23 cellular contexts compared by ENCODE assay signal in genomic region chr1:77876884-77877283, GRCh38. TPM values are rescaled to one million over a fixed set of nuclear protein-coding genes. Genes with fewer than 3 reads are reported as not detected.
DNase-seq lines count a peak whose midpoint lies in the region; ATAC-seq, FAIRE-seq and TF ChIP-seq lines count a peak whose summit lies in the region.
"Had no signal": no experiment of that assay in that cellular context is flagged by ENCODE, and none has a peak within 500 bp of the region (broad histone marks: within the 10 kb centered on the region; RNA-seq: fewer than 3 reads in every experiment).

No MANE protein-coding gene starts in this region.

- H3K36me3 ChIP-seq in K562 (ENCODE audit: control insufficient read depth, insufficient read depth, low read length): no peaks in the 10 kb centered on the region
- no peaks in the 10 kb centered on the region for H3K36me3 ChIP-seq in small intestine (ENCODE audit: control insufficient read depth in 2 of 2, insufficient read depth in 2 of 2, low read length in 2 of 2)
- H3K36me3 ChIP-seq: adrenal gland had no signal

- DNase-seq in EL (peak; percentile 63), NCI-H226 (peak; percentile 18), K562 (ENCODE audit: extremely low read depth in 1 of 4, low spot score in 3 of 4) (no peak), foreskin keratinocyte (peak in 1 of 2 donors; percentile 20), small intestine (no peak), substantia nigra (lab: John Stamatoyannopoulos, UW) (no peak), G401 (ENCODE audit: low spot score) (no peak)
- DNase-seq: activated CD4-positive, alpha-beta memory T cell treated with anti-CD3 and anti-CD28 coated beads for 36 hours; activated CD4-positive, CD25-positive, alpha-beta regulatory T cell; adrenal gland; dermis blood vessel endothelial cell; DND-41; NCI-H510A; NK-92 treated with Interleukin-12 subunit alpha and Interleukin-12 subunit beta, amount 100 ng/mL, for 24 hours; stimulated activated naive CD8-positive, alpha-beta T cell treated with anti-CD3 and anti-CD28 coated beads, Interleukin-15, amount 100 ng/mL, for 72 hours; transverse colon had no signal

- no peaks in the 10 kb centered on the region for H3K27me3 Mint-ChIP-seq in activated T-helper 17 cell treated with anti-CD3 and anti-CD28 coated beads, Interleukin-2, amount 50 U/mL, for 72 hours
- H3K27me3 Mint-ChIP-seq: activated CD4-positive, alpha-beta memory T cell treated with anti-CD3 and anti-CD28 coated beads for 36 hours; memory B cell; stimulated activated naive CD8-positive, alpha-beta T cell treated with anti-CD3 and anti-CD28 coated beads, Interleukin-15, amount 100 ng/mL, for 72 hours had no signal

- H4K20me1 ChIP-seq in K562 (replicated peaks; ENCODE audit: control insufficient read depth, insufficient read depth, low read length): no peaks in the 10 kb centered on the region
- H4K20me1 ChIP-seq: BLaER1 treated with 17β-estradiol and CSF1 and Interleukin-3, amounts not matched to agents 10 nM and 100 nM had no signal

- WGBS in K562 (ENCODE audit: insufficient coverage, low coverage, missing lambda C conversion rate): 72% methylated on average over 4 of the region's 4 CpGs
- WGBS in small intestine, 3 donors: 94 to 95% (median 94%) methylated on average over 4 of the region's 4 CpGs

- H3K27me3 ChIP-seq in K562 (ENCODE audit: control insufficient read depth in 2 of 2, insufficient read depth in 2 of 2, low read length in 2 of 2): no peaks in the 10 kb centered on the region
- H3K27me3 ChIP-seq in foreskin keratinocyte: no peaks in the 10 kb centered on the region
- no peaks in the 10 kb centered on the region for H3K27me3 ChIP-seq in small intestine (ENCODE audit: control insufficient read depth in 2 of 2, insufficient read depth in 2 of 2, low read length in 2 of 2)
- H3K27me3 ChIP-seq: adrenal gland; BLaER1 treated with 17β-estradiol and CSF1 and Interleukin-3, amounts not matched to agents 10 nM and 100 nM; neutrophil; transverse colon had no signal

- CTCF ChIA-PET in K562 (lab: Yijun Ruan, JAX; ENCODE audit: low intra/inter-chr PET ratio): no interaction called here

- no peak overlapping the region for H2AFZ ChIP-seq in K562 (ENCODE audit: low read depth, low read length)
- H2AFZ ChIP-seq: GM23338 had no signal

- H3K9me3 Mint-ChIP-seq in activated T-helper 17 cell treated with anti-CD3 and anti-CD28 coated beads, Interleukin-2, amount 50 U/mL, for 72 hours: no peaks in the 10 kb centered on the region
- H3K9me3 Mint-ChIP-seq: activated CD4-positive, alpha-beta memory T cell treated with anti-CD3 and anti-CD28 coated beads for 36 hours; GM23338; memory B cell; stimulated activated naive CD8-positive, alpha-beta T cell treated with anti-CD3 and anti-CD28 coated beads, Interleukin-15, amount 100 ng/mL, for 72 hours had no signal

- H3K4me2 ChIP-seq in K562 (ENCODE audit: insufficient read depth, low read length): no peak overlapping the region
- H3K4me2 ChIP-seq: BLaER1 treated with 17β-estradiol and CSF1 and Interleukin-3, amounts not matched to agents 10 nM and 100 nM; GM23338 had no signal

- H3K4me1 ChIP-seq in K562 (replicated peaks in 1 of 2; ENCODE audit: control insufficient read depth in 2 of 2, insufficient read depth in 2 of 2, low read length in 2 of 2) (no peaks in the 10 kb centered on the region), foreskin keratinocyte (peaks cover 18% of the 10 kb centered on the region), small intestine (ENCODE audit: control insufficient read depth in 2 of 2, insufficient read depth in 1 of 2, low read depth in 1 of 2, low read length in 1 of 2) (no peaks in the 10 kb centered on the region)
- H3K4me1 ChIP-seq: adrenal gland; BLaER1 treated with 17β-estradiol and CSF1 and Interleukin-3, amounts not matched to agents 10 nM and 100 nM; transverse colon had no signal

- in situ Hi-C loops in K562 (cut with MboI) (no loop called here), G401 (cut with HindIII; ENCODE audit: low sequenced_read_pairs) (no loop called here)

- no peak for TF ChIP-seq CTCF in K562 (IDR thresholded peaks at IDR 0.05 in 2 of 3, conservative IDR thresholded peaks at IDR 0.05 in 1 of 3; ENCODE audit: insufficient read depth in 2 of 3, low read depth in 1 of 3, low read length in 3 of 3)
- TF ChIP-seq CTCF in foreskin keratinocyte (conservative IDR thresholded peaks at IDR 0.05): no peak

- no peaks in the 10 kb centered on the region for H3K9me1 ChIP-seq in K562 (ENCODE audit: control insufficient read depth, insufficient read depth, low read length)

- FAIRE-seq in K562 (lab: Jason Lieb, UNC) (no peak), small intestine (lab: Jason Lieb, UNC) (no peak)
- FAIRE-seq: endothelial cell of umbilical vein had no signal

- no TSS peak for BruUV-seq in K562 (replicated peaks; lab: Mats Ljungman, UMichigan)

- ATAC-seq in K562: no peak
- ATAC-seq in foreskin keratinocyte: peak; percentile 29
- ATAC-seq in activated T-helper 17 cell treated with anti-CD3 and anti-CD28 coated beads, Interleukin-2, amount 50 U/mL, for 72 hours (replicated peaks): no peak
- ATAC-seq: GM23338; stimulated activated naive CD8-positive, alpha-beta T cell treated with anti-CD3 and anti-CD28 coated beads, Interleukin-15, amount 100 ng/mL, for 72 hours had no signal

- intact Hi-C loops in K562 (cut with micrococcal nuclease): no loop called here

- peaks cover 32% of the 10 kb centered on the region for H3K36me3 Mint-ChIP-seq in activated T-helper 17 cell treated with anti-CD3 and anti-CD28 coated beads, Interleukin-2, amount 50 U/mL, for 72 hours (ENCODE audit: low read depth)

- no peaks in the 10 kb centered on the region for H3K79me2 ChIP-seq in K562 (ENCODE audit: control insufficient read depth, insufficient read depth, low read length)

- POLR2A ChIA-PET in K562 (lab: Yijun Ruan, JAX): interaction anchor here (0.9 kb wide), 1 partner anchor 11 kb away, joined by 4 read pairs; the partner anchor contains the start of gene NEXN

- no peak overlapping the region for H3K4me3 Mint-ChIP-seq in activated T-helper 17 cell treated with anti-CD3 and anti-CD28 coated beads, Interleukin-2, amount 50 U/mL, for 72 hours
- H3K4me3 Mint-ChIP-seq: activated CD4-positive, alpha-beta memory T cell treated with anti-CD3 and anti-CD28 coated beads for 36 hours; GM23338; memory B cell; stimulated activated naive CD8-positive, alpha-beta T cell treated with anti-CD3 and anti-CD28 coated beads, Interleukin-15, amount 100 ng/mL, for 72 hours had no signal

- TF ChIP-seq RAD21 in K562 (CRISPR knock-in tag; conservative IDR thresholded peaks at IDR 0.05 in 1 of 2, IDR thresholded peaks at IDR 0.05 in 1 of 2): no peak

- no peak overlapping the region for H3K27ac Mint-ChIP-seq in activated T-helper 17 cell treated with anti-CD3 and anti-CD28 coated beads, Interleukin-2, amount 50 U/mL, for 72 hours
- H3K27ac Mint-ChIP-seq: activated CD4-positive, alpha-beta memory T cell treated with anti-CD3 and anti-CD28 coated beads for 36 hours; GM23338; memory B cell; stimulated activated naive CD8-positive, alpha-beta T cell treated with anti-CD3 and anti-CD28 coated beads, Interleukin-15, amount 100 ng/mL, for 72 hours had no signal

- H3K27ac ChIP-seq in K562 (ENCODE audit: extremely low read depth, low read depth, low read length) (no peak overlapping the region), foreskin keratinocyte (no peak overlapping the region), small intestine (ENCODE audit: low read depth in 1 of 2, low read length in 1 of 2) (no peak overlapping the region), substantia nigra (ENCODE audit: low read depth, low read length, poor library complexity, severe bottlenecking) (no peak overlapping the region)
- H3K27ac ChIP-seq: adrenal gland; BLaER1 treated with 17β-estradiol and CSF1 and Interleukin-3, amounts not matched to agents 10 nM and 100 nM; neutrophil; RWPE1; transverse colon had no signal

- H3K4me1 Mint-ChIP-seq in activated T-helper 17 cell treated with anti-CD3 and anti-CD28 coated beads, Interleukin-2, amount 50 U/mL, for 72 hours: no peaks in the 10 kb centered on the region
- H3K4me1 Mint-ChIP-seq: GM23338; memory B cell; stimulated activated naive CD8-positive, alpha-beta T cell treated with anti-CD3 and anti-CD28 coated beads, Interleukin-15, amount 100 ng/mL, for 72 hours had no signal

- no peak for TF ChIP-seq EP300 in K562 (IDR thresholded peaks at IDR 0.05; ENCODE audit: low read length)

- no peak for TF ChIP-seq POLR2A in K562 (conservative IDR thresholded peaks at IDR 0.05)

- no peaks in the 10 kb centered on the region for H3K9me3 ChIP-seq in K562 (replicated peaks; ENCODE audit: control insufficient read depth, insufficient read depth, low read depth, low read length)
- no peaks in the 10 kb centered on the region for H3K9me3 ChIP-seq in small intestine (ENCODE audit: control insufficient read depth, low read depth)
- H3K9me3 ChIP-seq: adrenal gland; BLaER1 treated with 17β-estradiol and CSF1 and Interleukin-3, amounts not matched to agents 10 nM and 100 nM; neutrophil; transverse colon had no signal

- no peak overlapping the region for H3K9ac ChIP-seq in K562 (ENCODE audit: insufficient read depth in 1 of 2, low read depth in 2 of 2, low read length in 2 of 2)
- H3K9ac ChIP-seq: BLaER1 treated with 17β-estradiol and CSF1 and Interleukin-3, amounts not matched to agents 10 nM and 100 nM had no signal

- H3K4me3 ChIP-seq in K562 (no peak overlapping the region), small intestine (ENCODE audit: low read depth in 1 of 2, low read length in 2 of 2) (no peak overlapping the region)
- H3K4me3 ChIP-seq: adrenal gland; BLaER1 treated with 17β-estradiol and CSF1 and Interleukin-3, amounts not matched to agents 10 nM and 100 nM; GM23338; transverse colon had no signal

RNA-seq across cellular contexts. Expression of gene NEXN, which starts 11.5 kb away (rescaled TPM):
- total RNA-seq in K562 (2011; cell fraction: chromatin; rRNA removed; ENCODE audit: low replicate concordance): 1.1 TPM in 1 of 2 replicates, not detected in the other
- 0.17 TPM in 1 of 2 replicates, not detected in the other for total RNA-seq in K562 (2011; cell fraction: nucleolus; rRNA removed)
- 0.29 and 1.1 TPM in 2 replicates for total RNA-seq in K562 (2011; cell fraction: nucleoplasm; rRNA removed)
- 0.95 and 1.4 TPM in 2 replicates for total RNA-seq in K562 (2014; rRNA removed)
- total RNA-seq in K562 (2014; rRNA removed; fragmentation: Illumina TruSeq; extraction: Trizol): 0.76 and 1.2 TPM in 2 replicates
- total RNA-seq in K562 (2015; rRNA removed; fragmentation: Illumina TruSeq; extraction: Trizol): 0.98 and 1.2 TPM in 2 replicates
- 0.60 and 0.92 TPM in 2 replicates for total RNA-seq in K562 (2021)
- polyA plus RNA-seq in K562 (2011; rRNA removed): 0.07 and 0.18 TPM in 2 replicates
- polyA plus RNA-seq in K562 (2011; cell fraction: cytosol; rRNA removed): 0.03 and 0.09 TPM in 2 replicates
- 0.06 TPM in 1 of 2 replicates, not detected in the other for polyA plus RNA-seq in K562 (2011; cell fraction: nucleus; rRNA removed)
- polyA plus RNA-seq in K562 (2012): 0.55 and 1.3 TPM in 2 replicates
- 1.2 and 1.8 TPM in 2 replicates for polyA plus RNA-seq in K562 (2014; fragmentation: Illumina TruSeq; extraction: Trizol)
- under 1 TPM; 0.46 to 0.51 TPM for polyA plus RNA-seq in K562 (2014; fragmentation: Nextera tagmentation; extraction: Ambion mirVana)
- 0.86 and 0.97 TPM in 2 replicates for polyA plus RNA-seq in K562 (2014; rRNA removed)
- polyA minus RNA-seq in K562 (2011; rRNA and poly(A)+ RNA removed): 0.09 and 0.63 TPM in 2 replicates
- not detected in 2 replicates for polyA minus RNA-seq in K562 (2011; cell fraction: cytosol; rRNA and poly(A)+ RNA removed)
- polyA minus RNA-seq in K562 (2011; cell fraction: nucleus; rRNA and poly(A)+ RNA removed): 0.27 and 0.33 TPM in 2 replicates
- total RNA-seq in foreskin keratinocyte: 3.2 and 5.3 TPM in 2 replicates
- polyA plus RNA-seq in foreskin keratinocyte: 2.4 and 3.9 TPM in 2 replicates
- polyA plus RNA-seq in small intestine: 10 to 100 TPM in 1 of 3 donors, 1 to 10 TPM in 2; 4.0 to 11.8 (median 5.9) TPM
- total RNA-seq in activated T-helper 17 cell treated with anti-CD3 and anti-CD28 coated beads, Interleukin-2, amount 50 U/mL, for 72 hours: under 1 TPM in 1 of 2 donors, not detected in 1; 0.24 TPM
- total RNA-seq in G401 (2014; rRNA removed; shearing (Covaris generic)): 2.5 and 3.3 TPM in 2 replicates

Comparison
In these comparisons a context has a peak if more than half of its experiments do, and no peak if none do; other contexts are left out.
1. DNase-seq: peak in EL (single experiment) and NCI-H226 (single experiment); none in K562 (0 of 4), small intestine (single experiment), substantia nigra (0 of 49) and G401 (single experiment).